18 cellular contexts compared by ENCODE assay signal in genomic region chr15:39130556-39131379, GRCh38.
DNase-seq lines count a peak whose midpoint lies in the region; ATAC-seq and TF ChIP-seq lines count a peak whose summit lies in the region.
"Had no signal": no experiment of that assay in that cellular context is flagged by ENCODE, and none has a peak within 500 bp of the region (broad histone marks: within the 10 kb centered on the region; RNA-seq: fewer than 3 reads in every experiment).

No MANE protein-coding gene starts in this region.

- no peak overlapping the region for H3K4me2 ChIP-seq in fibroblast of lung (ENCODE audit: extremely low read depth, insufficient read depth, low read length)

- H3K36me3 ChIP-seq in fibroblast of lung (ENCODE audit: control insufficient read depth, insufficient read depth, low read length) (no peaks in the 10 kb centered on the region), rectal smooth muscle tissue (ENCODE audit: control insufficient read depth, insufficient read depth, low read length) (no peaks in the 10 kb centered on the region)
- H3K36me3 ChIP-seq: breast epithelium had no signal

- DNase-seq in DMS 273 treated with DMSO at 0.1 percent for 48 hours (lab: John Stamatoyannopoulos, UW) = peak; percentile 17
- DNase-seq in NCI-H524 treated with DMSO at 0.1 percent for 48 hours (lab: John Stamatoyannopoulos, UW) = peak; percentile 41
- no peak for DNase-seq in fibroblast of lung (ENCODE audit: low read depth in 2 of 2)
- no peak for DNase-seq in activated gamma-delta T cell (lab: John Stamatoyannopoulos, UW)
- DNase-seq in coronary artery (ENCODE audit: low spot score) = no peak
- DNase-seq in immature natural killer cell = no peak
- DNase-seq: activated CD8-positive, alpha-beta T cell treated with anti-CD3 and anti-CD28 coated beads for 36 hours; activated naive CD8-positive, alpha-beta T cell treated with anti-CD3 and anti-CD28 coated beads for 36 hours; H9; hippocampal formation; KG1; NCI-H1417 treated with DMSO at 0.1 percent for 48 hours; Right ventricle myocardium superior; T-helper 17 cell had no signal

- H3K9ac ChIP-seq in fibroblast of lung (ENCODE audit: insufficient read depth, low read length) = no peak overlapping the region
- H3K9ac ChIP-seq in rectal smooth muscle tissue (ENCODE audit: low read length) = no peak overlapping the region

- H3K4me3 Mint-ChIP-seq in immature natural killer cell = no peak overlapping the region
- H3K4me3 Mint-ChIP-seq: activated CD8-positive, alpha-beta T cell treated with anti-CD3 and anti-CD28 coated beads for 36 hours; activated naive CD8-positive, alpha-beta T cell treated with anti-CD3 and anti-CD28 coated beads for 36 hours; H9; T-helper 17 cell; WTC11 had no signal

- no peaks in the 10 kb centered on the region for H3K9me3 ChIP-seq in fibroblast of lung (ENCODE audit: control insufficient read depth, insufficient read depth, low read depth, low read length)
- H3K9me3 ChIP-seq: breast epithelium had no signal

- no peaks in the 10 kb centered on the region for H3K9me3 Mint-ChIP-seq in immature natural killer cell
- H3K9me3 Mint-ChIP-seq: activated CD8-positive, alpha-beta T cell treated with anti-CD3 and anti-CD28 coated beads for 36 hours; activated naive CD8-positive, alpha-beta T cell treated with anti-CD3 and anti-CD28 coated beads for 36 hours; H9; WTC11 had no signal

- H3K4me1 Mint-ChIP-seq in immature natural killer cell = no peaks in the 10 kb centered on the region
- H3K4me1 Mint-ChIP-seq: T-helper 17 cell had no signal

- no peak overlapping the region for H3K4me3 ChIP-seq in fibroblast of lung (replicated peaks in 1 of 4; ENCODE audit: control extremely low read depth in 1 of 4, insufficient read depth in 1 of 4, low read depth in 3 of 4, low read length in 4 of 4)
- H3K4me3 ChIP-seq in rectal smooth muscle tissue (ENCODE audit: low read length) = no peak overlapping the region
- H3K4me3 ChIP-seq in coronary artery = no peak overlapping the region
- H3K4me3 ChIP-seq: breast epithelium had no signal

- H3K79me2 ChIP-seq in fibroblast of lung (ENCODE audit: control insufficient read depth, insufficient read depth, low read length) = no peaks in the 10 kb centered on the region

- no peaks in the 10 kb centered on the region for H4K20me1 ChIP-seq in fibroblast of lung (ENCODE audit: control insufficient read depth, extremely low read depth, insufficient read depth, low read length)

- no peak for ATAC-seq in GM18858 (IDR thresholded peaks at IDR 0.05; ENCODE audit: unreplicated experiment)
- ATAC-seq: activated CD8-positive, alpha-beta T cell treated with anti-CD3 and anti-CD28 coated beads for 36 hours; T-helper 17 cell; WTC11 had no signal

- H3K27ac ChIP-seq in fibroblast of lung (ENCODE audit: insufficient read depth, low read length) = peak overlapping the region; percentile 89
- peak overlapping the region; percentile 88 for H3K27ac ChIP-seq in rectal smooth muscle tissue (ENCODE audit: low read depth, low read length)
- H3K27ac ChIP-seq in coronary artery = no peak overlapping the region
- H3K27ac ChIP-seq: breast epithelium had no signal

- no peak overlapping the region for H2AFZ ChIP-seq in fibroblast of lung (ENCODE audit: low read length)

- no peak overlapping the region for H3K27ac Mint-ChIP-seq in immature natural killer cell
- H3K27ac Mint-ChIP-seq: activated CD8-positive, alpha-beta T cell treated with anti-CD3 and anti-CD28 coated beads for 36 hours; activated naive CD8-positive, alpha-beta T cell treated with anti-CD3 and anti-CD28 coated beads for 36 hours; T-helper 17 cell; WTC11 had no signal

- peaks cover 0 to 7% (median 2%) of the 10 kb centered on the region in 3 donors for H3K27me3 Mint-ChIP-seq in immature natural killer cell (ENCODE audit: low read depth in 3 of 3)

- no peaks in the 10 kb centered on the region for H3K36me3 Mint-ChIP-seq in immature natural killer cell
- H3K36me3 Mint-ChIP-seq: activated naive CD8-positive, alpha-beta T cell treated with anti-CD3 and anti-CD28 coated beads for 36 hours; WTC11 had no signal

- TF ChIP-seq CTCF in fibroblast of lung (conservative IDR thresholded peaks at IDR 0.05 in 1 of 2, IDR thresholded peaks at IDR 0.05 in 1 of 2; ENCODE audit: low read depth in 1 of 2, low read length in 2 of 2) = no peak
- TF ChIP-seq CTCF in coronary artery (IDR thresholded peaks at IDR 0.05) = no peak

- H3K27me3 ChIP-seq in fibroblast of lung (ENCODE audit: control insufficient read depth, insufficient read depth, low read length) (no peaks in the 10 kb centered on the region), rectal smooth muscle tissue (ENCODE audit: control insufficient read depth, insufficient read depth, low read length) (no peaks in the 10 kb centered on the region)
- H3K27me3 ChIP-seq: breast epithelium had no signal

- H3K4me1 ChIP-seq in fibroblast of lung (ENCODE audit: control insufficient read depth, extremely low read depth, insufficient read depth, low read length) (peaks cover 57% of the 10 kb centered on the region), rectal smooth muscle tissue (ENCODE audit: control insufficient read depth, insufficient read depth, low read length) (peaks cover 34% of the 10 kb centered on the region)

Comparison
In these comparisons a context has a peak if more than half of its experiments do, and no peak if none do; other contexts are left out.
1. DNase-seq: peak in DMS 273 treated with DMSO at 0.1 percent for 48 hours (single experiment) and NCI-H524 treated with DMSO at 0.1 percent for 48 hours (single experiment); none in fibroblast of lung (0 of 2), activated gamma-delta T cell (single experiment), coronary artery (single experiment) and immature natural killer cell (0 of 3).
2. H3K27ac ChIP-seq: peak in fibroblast of lung (single experiment) and rectal smooth muscle tissue (single experiment); none in coronary artery (0 of 2).